Comparison of ENCODE assay signal across 11 cellular contexts in genomic region chr14:80953211-80953610, GRCh38. TPM values are rescaled to one million over a fixed set of nuclear protein-coding genes. Genes with fewer than 3 reads are reported as not detected.
"Had no signal": no experiment of that assay in that cellular context is flagged by ENCODE, and none has a peak within 500 bp of the region (broad histone marks: within the 10 kb centered on the region; RNA-seq: fewer than 3 reads in every experiment).

No MANE protein-coding gene starts in this region.

RNA-seq across cellular contexts. Expression of gene TSHR, which starts 2.2 kb away (rescaled TPM):
- total RNA-seq: activated naive CD4-positive, alpha-beta T cell treated with anti-CD3 and anti-CD28 coated beads for 36 hours; activated naive CD4-positive, alpha-beta T cell treated with anti-CD3 and anti-CD28 coated beads, Interleukin-2, amount 50 U/mL, for 72 hours; activated naive CD8-positive, alpha-beta T cell treated with anti-CD3 and anti-CD28 coated beads for 36 hours; activated T-cell treated with anti-CD3 and anti-CD28 coated beads, Interleukin-2, amount 50 U/mL, for 72 hours; activated T-helper 2 cell treated with anti-CD3 and anti-CD28 coated beads, Interferon-gamma antibody, Interleukin-2, Interleukin-4, amounts not matched to agents 10 μg/mL and 5 μg/mL and 100 μg/mL, durations not matched to agents 14 hours and 24 hours and 36 hours; ascending aorta; astrocyte; body of pancreas; bronchial epithelial cell; cardiac septum; chondrocyte had no signal
